Comparison of ENCODE assay signal across 25 cellular contexts in genomic region chrX:85622635-85623034, GRCh38.
"Had no signal": no experiment of that assay in that cellular context is flagged by ENCODE, and none has a peak within 500 bp of the region (broad histone marks: within the 10 kb centered on the region; RNA-seq: fewer than 3 reads in every experiment).

No MANE protein-coding gene starts in this region.

- ATAC-seq: effector memory CD8-positive, alpha-beta T cell; esophagus mucosa; gastrocnemius medialis; heart right ventricle; left cardiac atrium; left lung; left ventricle myocardium superior; lower lobe of right lung; mucosa of descending colon had no signal

- H3K4me1 Mint-ChIP-seq: endodermal cell, naive B cell had no signal

- H3K9me3 ChIP-seq: colonic mucosa, esophagus squamous epithelium, gastrocnemius medialis, left lung, lower lobe of right lung, mucosa of descending colon had no signal

- H3K27ac ChIP-seq: colonic mucosa, epithelial cell of prostate, esophagus squamous epithelium, gastrocnemius medialis, heart right ventricle, left lung, lower lobe of right lung had no signal

- H3K36me3 ChIP-seq: colonic mucosa, esophagus squamous epithelium, gastrocnemius medialis, heart right ventricle, left lung, lower lobe of right lung had no signal

- DNase-seq: colonic mucosa; cortex of kidney; effector CD8-positive, alpha-beta T cell; effector memory CD8-positive, alpha-beta T cell; endodermal cell; erythroblast; esophagus squamous epithelium; foreskin fibroblast; foreskin melanocyte; gastrocnemius medialis; glutamatergic neuron; head of caudate nucleus; heart right ventricle; hippocampal formation; left cardiac atrium; left lung; left ventricle myocardium superior; lower lobe of right lung; mesenchymal stem cell; naive B cell had no signal

- H3K36me3 Mint-ChIP-seq: naive B cell had no signal

- H3K9me3 Mint-ChIP-seq: dendritic cell treated with granulocyte-macrophage colony-stimulating factor and Interleukin-4, amounts not matched to agents 40 ng/mL and 50 ng/mL, for 4 days; effector memory CD8-positive, alpha-beta T cell had no signal

- H3K4me1 ChIP-seq: colonic mucosa, esophagus squamous epithelium, gastrocnemius medialis, heart right ventricle, left lung, lower lobe of right lung had no signal

- H3K4me3 ChIP-seq: colonic mucosa, esophagus squamous epithelium, gastrocnemius medialis, heart right ventricle, left lung, lower lobe of right lung, mucosa of descending colon had no signal

- H3K27ac Mint-ChIP-seq: dendritic cell treated with granulocyte-macrophage colony-stimulating factor and Interleukin-4, amounts not matched to agents 40 ng/mL and 50 ng/mL, for 4 days; effector memory CD8-positive, alpha-beta T cell; endodermal cell; mesothelial cell of epicardium; naive B cell had no signal

- H3K27me3 ChIP-seq: colonic mucosa, esophagus squamous epithelium, gastrocnemius medialis, left lung had no signal

- H3K4me3 Mint-ChIP-seq: dendritic cell treated with granulocyte-macrophage colony-stimulating factor and Interleukin-4, amounts not matched to agents 40 ng/mL and 50 ng/mL, for 4 days; effector memory CD8-positive, alpha-beta T cell; endodermal cell; mesothelial cell of epicardium; naive B cell had no signal

- H3K27me3 Mint-ChIP-seq: dendritic cell treated with granulocyte-macrophage colony-stimulating factor and Interleukin-4, amounts not matched to agents 40 ng/mL and 50 ng/mL, for 4 days; effector memory CD8-positive, alpha-beta T cell had no signal
